ENCODE assay signal across 8 cellular contexts in genomic region chr11:101915811-101916291, GRCh38.
DNase-seq lines count a peak whose midpoint lies in the region; ATAC-seq and TF ChIP-seq lines count a peak whose summit lies in the region.

No MANE protein-coding gene starts in this region.

- H3K36me3 ChIP-seq in duodenal mucosa (ENCODE audit: control insufficient read depth in 1 of 2, insufficient read depth in 2 of 2, low read length in 2 of 2): no peaks in the 10 kb centered on the region
- H3K36me3 ChIP-seq in muscle layer of duodenum (ENCODE audit: control insufficient read depth in 1 of 2, insufficient read depth in 2 of 2, low read length in 2 of 2): peaks cover 0 to 11% of the 10 kb centered on the region in 2 donors

- peak; percentile 20 for DNase-seq in AG08396 (ENCODE audit: low spot score)
- DNase-seq in RKO (ENCODE audit: low spot score): peak; percentile 74
- DNase-seq in stimulated activated CD8-positive, alpha-beta memory T cell treated with anti-CD3 and anti-CD28 coated beads, Interleukin-4, amount 100 ng/mL, for 48 hours: no peak
- DNase-seq in HEK293T (ENCODE audit: extremely low spot score): no peak

- H3K27me3 ChIP-seq in duodenal mucosa (ENCODE audit: control insufficient read depth in 1 of 2, insufficient read depth in 2 of 2, low read length in 2 of 2): no peaks in the 10 kb centered on the region
- no peaks in the 10 kb centered on the region for H3K27me3 ChIP-seq in muscle layer of duodenum (ENCODE audit: low read depth, low read length)

- ATAC-seq in GM18498 (IDR thresholded peaks at IDR 0.05; ENCODE audit: unreplicated experiment) (peak; percentile 39), HG03066 (IDR thresholded peaks at IDR 0.05; ENCODE audit: low read depth, unreplicated experiment) (peak; percentile 40)

- H3K9ac ChIP-seq in duodenal mucosa (ENCODE audit: low read depth in 1 of 2, low read length in 2 of 2): peak overlapping the region in 1 of 2 donors; percentile 60

- CTCF ChIA-PET in HEK293T (lab: Yijun Ruan, JAX): no interaction called here

- POLR2A ChIA-PET in HEK293T (lab: Yijun Ruan, JAX): no interaction called here

- H3K4me3 ChIP-seq in duodenal mucosa (ENCODE audit: low read depth in 1 of 2, low read length in 2 of 2) (peak overlapping the region; percentile 78 to 91), muscle layer of duodenum (ENCODE audit: low read depth in 1 of 2, low read length in 2 of 2) (peak overlapping the region; percentile 83 to 84)

- H3K9me3 ChIP-seq in duodenal mucosa (ENCODE audit: control insufficient read depth in 1 of 2, low read length in 2 of 2) (no peaks in the 10 kb centered on the region), muscle layer of duodenum (ENCODE audit: control insufficient read depth in 1 of 2, low read length in 2 of 2) (no peaks in the 10 kb centered on the region)

- H3K4me1 ChIP-seq in duodenal mucosa (ENCODE audit: control insufficient read depth in 1 of 2, insufficient read depth in 2 of 2, low read length in 2 of 2): peaks cover 8 to 9% of the 10 kb centered on the region in 2 donors
- peaks cover 4 to 20% of the 10 kb centered on the region in 2 donors for H3K4me1 ChIP-seq in muscle layer of duodenum (ENCODE audit: control insufficient read depth in 1 of 2, insufficient read depth in 2 of 2, low read length in 2 of 2)

- H3K27ac ChIP-seq in duodenal mucosa (ENCODE audit: low read depth, low read length): peak overlapping the region; percentile 67
- H3K27ac ChIP-seq in muscle layer of duodenum (ENCODE audit: low read length): peak overlapping the region; percentile 93

TF ChIP-seq in HEK293T, 16 proteins besides CTCF, POLR2A, EP300 and RAD21:
- TF ChIP-seq BHLHE40 (IDR thresholded peaks at IDR 0.05; ENCODE audit: borderline replicate concordance) (no peak), LEF1 (IDR thresholded peaks at IDR 0.05; ENCODE audit: borderline replicate concordance) (no peak), NFRKB (IDR thresholded peaks at IDR 0.05) (no peak), CTBP1 (IDR thresholded peaks at IDR 0.05; ENCODE audit: borderline replicate concordance) (no peak), SUZ12 (IDR thresholded peaks at IDR 0.05) (no peak), ZNF384 (IDR thresholded peaks at IDR 0.05) (no peak)

Comparison
In these comparisons a context has a peak if more than half of its experiments do, and no peak if none do; other contexts are left out.
1. DNase-seq: peak in AG08396 (single experiment) and RKO (single experiment); none in stimulated activated CD8-positive, alpha-beta memory T cell treated with anti-CD3 and anti-CD28 coated beads, Interleukin-4, amount 100 ng/mL, for 48 hours (single experiment) and HEK293T (single experiment).